ENCODE assay signal across 8 cellular contexts in genomic region chr2:219207884-219208740, GRCh38. TPM values are rescaled to one million over a fixed set of nuclear protein-coding genes. Genes with fewer than 3 reads are reported as not detected.
A peak's percentile ranks its signal among the peaks of the same experiment; 100 is the strongest.
DNase-seq lines count a peak whose midpoint lies in the region; TF ChIP-seq lines count a peak whose summit lies in the region.

No MANE protein-coding gene starts in this region.

- H3K27ac ChIP-seq in CD4-positive, alpha-beta memory T cell (ENCODE audit: low read depth, low read length): peak overlapping the region; percentile 87
- peak overlapping the region; percentile 92 to 94 for H3K27ac ChIP-seq in coronary artery

- peak overlapping the region; percentile 77 to 98 (median 93) for H3K27ac Mint-ChIP-seq in CD4-positive, alpha-beta memory T cell
- H3K27ac Mint-ChIP-seq in neural crest cell (ENCODE audit: unreplicated experiment): peak overlapping the region; percentile 92

- H3K36me3 ChIP-seq in CD4-positive, alpha-beta memory T cell (ENCODE audit: insufficient read depth, low read length): peaks cover 24% of the 10 kb centered on the region

- H3K27me3 ChIP-seq in CD4-positive, alpha-beta memory T cell (ENCODE audit: insufficient read depth, low read length): no peaks in the 10 kb centered on the region

- H3K4me3 ChIP-seq in CD4-positive, alpha-beta memory T cell (ENCODE audit: low read length in 2 of 2): no peak overlapping the region
- H3K4me3 ChIP-seq in coronary artery: peak overlapping the region; percentile 79

- no peak for DNase-seq in CD4-positive, alpha-beta memory T cell
- DNase-seq in NCI-H2029 treated with DMSO at 0.1 percent for 48 hours (lab: John Stamatoyannopoulos, UW) (peak; percentile 7), coronary artery (ENCODE audit: low spot score) (no peak), neural crest cell (ENCODE audit: low read depth, low spot score) (no peak), GM13976 (ENCODE audit: low spot score) (no peak), NCI-H526 (lab: John Stamatoyannopoulos, UW) (no peak), retina (no peak)
- DNase-seq in activated CD8-positive, alpha-beta memory T cell treated with anti-CD3 and anti-CD28 coated beads, Interleukin-2, amount 50 U/mL, for 4 hours: no peak

- H3K27me3 Mint-ChIP-seq in CD4-positive, alpha-beta memory T cell: no peaks in the 10 kb centered on the region
- H3K27me3 Mint-ChIP-seq in neural crest cell (ENCODE audit: low read depth): peaks cover 3% of the 10 kb centered on the region

- peaks cover 39% of the 10 kb centered on the region for H3K4me1 ChIP-seq in CD4-positive, alpha-beta memory T cell (ENCODE audit: insufficient read depth, low read length)

- peaks cover 0 to 2% (median 0%) of the 10 kb centered on the region in 8 donors for H3K9me3 Mint-ChIP-seq in CD4-positive, alpha-beta memory T cell
- H3K9me3 Mint-ChIP-seq in neural crest cell: peaks cover 2% of the 10 kb centered on the region

- POLR2A ChIA-PET in CD4-positive, alpha-beta memory T cell (lab: Charles Lee; ENCODE audit: partially characterized antibody): interaction anchor here (1.0 to 15.3 kb wide), 14 partner anchors 11 to 991 kb away, joined by 3 to 424 read pairs (median 12); partner anchors contain the start of genes ABCB6, ANKZF1, ARPC2 and ATG9A

- CTCF ChIA-PET in CD4-positive, alpha-beta memory T cell (lab: Charles Lee; ENCODE audit: partially characterized antibody): interaction anchor here (1.7 to 14.5 kb wide), 5 partner anchors 35 to 91 kb away, joined by 4 to 253 read pairs (median 33); partner anchors contain the start of genes CNPPD1, DNAJB2, NHEJ1 and RETREG2

- intact Hi-C loops in CD4-positive, alpha-beta memory T cell (cut with micrococcal nuclease): loop anchor here (2.0 kb wide), 2 partner anchors 71 to 181 kb away; partner anchors contain the start of gene DNAJB2

- H3K4me3 Mint-ChIP-seq in CD4-positive, alpha-beta memory T cell: peak overlapping the region; percentile 66 to 95 (median 87)
- peak overlapping the region; percentile 92 for H3K4me3 Mint-ChIP-seq in neural crest cell

- in situ Hi-C loops in GM13976 (cut with MboI; ENCODE audit: low sequenced_read_pairs, unreplicated experiment): no loop called here

- H3K9me3 ChIP-seq in CD4-positive, alpha-beta memory T cell (ENCODE audit: control insufficient read depth in 1 of 2, low read length in 2 of 2): no peaks in the 10 kb centered on the region

- peaks cover 11 to 25% of the 10 kb centered on the region in 2 donors for H3K36me3 Mint-ChIP-seq in CD4-positive, alpha-beta memory T cell
- H3K36me3 Mint-ChIP-seq in neural crest cell (ENCODE audit: low read depth): peaks cover 4% of the 10 kb centered on the region

- H3K4me1 Mint-ChIP-seq in CD4-positive, alpha-beta memory T cell: peaks cover 22 to 54% (median 37%) of the 10 kb centered on the region in 4 donors
- H3K4me1 Mint-ChIP-seq in neural crest cell: peaks cover 21% of the 10 kb centered on the region

- TF ChIP-seq CTCF in coronary artery (IDR thresholded peaks at IDR 0.05) (no peak), neural crest cell (conservative IDR thresholded peaks at IDR 0.05) (no peak), GM13976 (IDR thresholded peaks at IDR 0.05; ENCODE audit: borderline replicate concordance, control extremely low read depth, extremely low read depth, insufficient read depth, missing control alignments) (no peak)

RNA-seq across cellular contexts. Expression of gene ZFAND2B, which starts 1.5 kb away (rescaled TPM):
- 10 to 100 TPM; 73.3 to 79.8 TPM for total RNA-seq in CD4-positive, alpha-beta memory T cell
- polyA plus RNA-seq in CD4-positive, alpha-beta memory T cell: 10 to 100 TPM; 76.3 to 81.5 TPM
- total RNA-seq in neural crest cell: 26.6 and 30.1 TPM in 2 replicates

RNA-seq across cellular contexts. Expression of gene ABCB6, which starts 10.6 kb away (rescaled TPM):
- total RNA-seq in CD4-positive, alpha-beta memory T cell: 10 to 100 TPM; 10.7 to 11.1 TPM
- polyA plus RNA-seq in CD4-positive, alpha-beta memory T cell: 1 to 10 TPM; 1.4 to 4.3 TPM
- 35.9 and 39.1 TPM in 2 replicates for total RNA-seq in neural crest cell

RNA-seq across cellular contexts. Expression of gene ATG9A, which starts 21.3 kb away (rescaled TPM):
- 10 to 100 TPM; 48.7 to 53.0 TPM for total RNA-seq in CD4-positive, alpha-beta memory T cell
- polyA plus RNA-seq in CD4-positive, alpha-beta memory T cell: 10 to 100 TPM; 10.3 to 27.8 TPM
- total RNA-seq in neural crest cell: 41.2 and 42.0 TPM in 2 replicates

RNA-seq across cellular contexts. Expression of gene ANKZF1, which starts 21.5 kb away (rescaled TPM):
- total RNA-seq in CD4-positive, alpha-beta memory T cell: 100 to 1,000 TPM; 244 to 260 TPM
- polyA plus RNA-seq in CD4-positive, alpha-beta memory T cell: 10 to 100 TPM; 22.1 to 49.5 TPM
- total RNA-seq in neural crest cell: 36.4 and 40.3 TPM in 2 replicates

RNA-seq across cellular contexts. Expression of gene RETREG2, which starts 30.0 kb away (rescaled TPM):
- 100 to 1,000 TPM; 123 to 128 TPM for total RNA-seq in CD4-positive, alpha-beta memory T cell
- polyA plus RNA-seq in CD4-positive, alpha-beta memory T cell: 10 to 100 TPM; 76.5 to 82.2 TPM
- total RNA-seq in neural crest cell: 84.6 and 86.0 TPM in 2 replicates
